Comparison of ENCODE assay signal across 3 cellular contexts in the genomic region with DNA sequence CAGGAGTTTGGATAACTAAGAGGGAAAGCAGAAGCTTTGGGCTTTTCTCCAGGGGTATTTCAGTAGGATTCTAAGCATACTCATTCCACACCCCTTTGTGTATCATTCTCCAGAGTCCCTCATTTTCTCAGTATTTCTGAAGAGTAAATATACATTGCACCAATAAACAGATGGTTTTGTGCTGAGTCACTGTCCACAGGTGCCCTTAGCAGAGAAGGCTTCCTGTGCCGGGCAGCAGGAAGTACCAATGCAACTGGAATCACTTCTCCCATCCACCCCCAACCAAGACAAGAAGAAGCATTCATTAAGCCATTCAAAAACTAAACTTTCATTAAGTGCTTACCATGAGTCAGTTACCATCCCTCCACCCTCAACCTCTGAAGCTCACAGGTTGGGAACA.
TF ChIP-seq lines count a peak whose summit lies in the region.

No MANE protein-coding gene starts in this region.

TF ChIP-seq in SK-N-SH, 30 proteins besides CTCF, POLR2A, EP300 and RAD21:
- TF ChIP-seq RFX5 (IDR thresholded peaks at IDR 0.05; ENCODE audit: low read length) (peak; percentile 67; the same call in 1 of the 2 replicates), TCF12 (IDR thresholded peaks at IDR 0.05) (no peak; the same call in 1 of the 2 replicates), FOSL2 (IDR thresholded peaks at IDR 0.05; ENCODE audit: borderline replicate concordance, low read depth) (peak; percentile 33; the same call in 1 of the 2 replicates)

TF ChIP-seq in SK-N-SH treated with all-trans-retinoic acid at 6 μM for 48 hours, 23 proteins besides CTCF, POLR2A, EP300 and RAD21:
- TF ChIP-seq ARNTL (CRISPR knock-in tag; IDR thresholded peaks at IDR 0.05; ENCODE audit: borderline replicate concordance, low read depth) (no peak), TOX (CRISPR knock-in tag; IDR thresholded peaks at IDR 0.05; ENCODE audit: borderline replicate concordance) (no peak), ZNF70 (CRISPR knock-in tag; IDR thresholded peaks at IDR 0.05) (no peak), CSDC2 (CRISPR knock-in tag; IDR thresholded peaks at IDR 0.05) (no peak), TCF4 (CRISPR knock-in tag; IDR thresholded peaks at IDR 0.05; ENCODE audit: borderline replicate concordance) (no peak), GLIS3 (CRISPR knock-in tag; IDR thresholded peaks at IDR 0.05) (no peak), OSR1 (CRISPR knock-in tag; IDR thresholded peaks at IDR 0.05) (no peak), PPARA (CRISPR knock-in tag; IDR thresholded peaks at IDR 0.05; ENCODE audit: borderline replicate concordance) (no peak), ZNF565 (CRISPR knock-in tag; conservative IDR thresholded peaks at IDR 0.05; ENCODE audit: low read depth) (no peak), ZFP30 (CRISPR knock-in tag; IDR thresholded peaks at IDR 0.05) (no peak)
- TF ChIP-seq, protein P1, sequence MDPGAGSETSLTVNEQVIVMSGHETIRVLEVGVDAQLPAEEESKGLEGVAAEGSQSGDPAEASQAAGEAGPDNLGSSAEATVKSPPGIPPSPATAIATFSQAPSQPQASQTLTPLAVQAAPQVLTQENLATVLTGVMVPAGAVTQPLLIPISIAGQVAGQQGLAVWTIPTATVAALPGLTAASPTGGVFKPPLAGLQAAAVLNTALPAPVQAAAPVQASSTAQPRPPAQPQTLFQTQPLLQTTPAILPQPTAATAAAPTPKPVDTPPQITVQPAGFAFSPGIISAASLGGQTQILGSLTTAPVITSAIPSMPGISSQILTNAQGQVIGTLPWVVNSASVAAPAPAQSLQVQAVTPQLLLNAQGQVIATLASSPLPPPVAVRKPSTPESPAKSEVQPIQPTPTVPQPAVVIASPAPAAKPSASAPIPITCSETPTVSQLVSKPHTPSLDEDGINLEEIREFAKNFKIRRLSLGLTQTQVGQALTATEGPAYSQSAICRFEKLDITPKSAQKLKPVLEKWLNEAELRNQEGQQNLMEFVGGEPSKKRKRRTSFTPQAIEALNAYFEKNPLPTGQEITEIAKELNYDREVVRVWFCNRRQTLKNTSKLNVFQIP (CRISPR knock-in tag; IDR thresholded peaks at IDR 0.05; ENCODE audit: borderline replicate concordance, low read depth), result no peak
- TF ChIP-seq, protein P2, sequence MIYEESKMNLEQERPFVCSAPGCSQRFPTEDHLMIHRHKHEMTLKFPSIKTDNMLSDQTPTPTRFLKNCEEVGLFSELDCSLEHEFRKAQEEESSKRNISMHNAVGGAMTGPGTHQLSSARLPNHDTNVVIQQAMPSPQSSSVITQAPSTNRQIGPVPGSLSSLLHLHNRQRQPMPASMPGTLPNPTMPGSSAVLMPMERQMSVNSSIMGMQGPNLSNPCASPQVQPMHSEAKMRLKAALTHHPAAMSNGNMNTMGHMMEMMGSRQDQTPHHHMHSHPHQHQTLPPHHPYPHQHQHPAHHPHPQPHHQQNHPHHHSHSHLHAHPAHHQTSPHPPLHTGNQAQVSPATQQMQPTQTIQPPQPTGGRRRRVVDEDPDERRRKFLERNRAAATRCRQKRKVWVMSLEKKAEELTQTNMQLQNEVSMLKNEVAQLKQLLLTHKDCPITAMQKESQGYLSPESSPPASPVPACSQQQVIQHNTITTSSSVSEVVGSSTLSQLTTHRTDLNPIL (CRISPR knock-in tag; IDR thresholded peaks at IDR 0.05; ENCODE audit: low read depth), result no peak
- TF ChIP-seq, protein P3, sequence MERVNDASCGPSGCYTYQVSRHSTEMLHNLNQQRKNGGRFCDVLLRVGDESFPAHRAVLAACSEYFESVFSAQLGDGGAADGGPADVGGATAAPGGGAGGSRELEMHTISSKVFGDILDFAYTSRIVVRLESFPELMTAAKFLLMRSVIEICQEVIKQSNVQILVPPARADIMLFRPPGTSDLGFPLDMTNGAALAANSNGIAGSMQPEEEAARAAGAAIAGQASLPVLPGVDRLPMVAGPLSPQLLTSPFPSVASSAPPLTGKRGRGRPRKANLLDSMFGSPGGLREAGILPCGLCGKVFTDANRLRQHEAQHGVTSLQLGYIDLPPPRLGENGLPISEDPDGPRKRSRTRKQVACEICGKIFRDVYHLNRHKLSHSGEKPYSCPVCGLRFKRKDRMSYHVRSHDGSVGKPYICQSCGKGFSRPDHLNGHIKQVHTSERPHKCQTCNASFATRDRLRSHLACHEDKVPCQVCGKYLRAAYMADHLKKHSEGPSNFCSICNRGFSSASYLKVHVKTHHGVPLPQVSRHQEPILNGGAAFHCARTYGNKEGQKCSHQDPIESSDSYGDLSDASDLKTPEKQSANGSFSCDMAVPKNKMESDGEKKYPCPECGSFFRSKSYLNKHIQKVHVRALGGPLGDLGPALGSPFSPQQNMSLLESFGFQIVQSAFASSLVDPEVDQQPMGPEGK (CRISPR knock-in tag; IDR thresholded peaks at IDR 0.05; ENCODE audit: borderline replicate concordance), result no peak
- TF ChIP-seq, protein P4, sequence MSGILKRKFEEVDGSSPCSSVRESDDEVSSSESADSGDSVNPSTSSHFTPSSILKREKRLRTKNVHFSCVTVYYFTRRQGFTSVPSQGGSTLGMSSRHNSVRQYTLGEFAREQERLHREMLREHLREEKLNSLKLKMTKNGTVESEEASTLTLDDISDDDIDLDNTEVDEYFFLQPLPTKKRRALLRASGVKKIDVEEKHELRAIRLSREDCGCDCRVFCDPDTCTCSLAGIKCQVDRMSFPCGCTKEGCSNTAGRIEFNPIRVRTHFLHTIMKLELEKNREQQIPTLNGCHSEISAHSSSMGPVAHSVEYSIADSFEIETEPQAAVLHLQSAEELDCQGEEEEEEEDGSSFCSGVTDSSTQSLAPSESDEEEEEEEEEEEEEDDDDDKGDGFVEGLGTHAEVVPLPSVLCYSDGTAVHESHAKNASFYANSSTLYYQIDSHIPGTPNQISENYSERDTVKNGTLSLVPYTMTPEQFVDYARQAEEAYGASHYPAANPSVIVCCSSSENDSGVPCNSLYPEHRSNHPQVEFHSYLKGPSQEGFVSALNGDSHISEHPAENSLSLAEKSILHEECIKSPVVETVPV (CRISPR knock-in tag; IDR thresholded peaks at IDR 0.05), result no peak

TF ChIP-seq in endothelial cell of umbilical vein, 7 proteins besides CTCF, POLR2A, EP300 and RAD21:
- TF ChIP-seq POLR2AphosphoS5 (IDR thresholded peaks at IDR 0.05; ENCODE audit: insufficient read depth, low read depth, low read length) (peak; percentile 47), FOS (IDR thresholded peaks at IDR 0.05; ENCODE audit: borderline replicate concordance, insufficient read depth, low read length) (peak; percentile 87), MYC (IDR thresholded peaks at IDR 0.05; ENCODE audit: low read depth, low read length) (no peak), JUN (IDR thresholded peaks at IDR 0.05; ENCODE audit: borderline replicate concordance, insufficient read depth, insufficient read length, low read depth) (peak; percentile 61), GATA2 (IDR thresholded peaks at IDR 0.05; ENCODE audit: insufficient read depth, insufficient read length, low read depth, low read length) (peak; percentile 12), EZH2 (IDR thresholded peaks at IDR 0.05; ENCODE audit: borderline replicate concordance, low read depth, low read length, severe bottlenecking) (no peak)
- TF ChIP-seq, protein P5, sequence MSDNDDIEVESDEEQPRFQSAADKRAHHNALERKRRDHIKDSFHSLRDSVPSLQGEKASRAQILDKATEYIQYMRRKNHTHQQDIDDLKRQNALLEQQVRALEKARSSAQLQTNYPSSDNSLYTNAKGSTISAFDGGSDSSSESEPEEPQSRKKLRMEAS (IDR thresholded peaks at IDR 0.05; ENCODE audit: insufficient read depth, insufficient read length), result no peak
